6 cellular contexts compared by ENCODE assay signal in the genomic region with DNA sequence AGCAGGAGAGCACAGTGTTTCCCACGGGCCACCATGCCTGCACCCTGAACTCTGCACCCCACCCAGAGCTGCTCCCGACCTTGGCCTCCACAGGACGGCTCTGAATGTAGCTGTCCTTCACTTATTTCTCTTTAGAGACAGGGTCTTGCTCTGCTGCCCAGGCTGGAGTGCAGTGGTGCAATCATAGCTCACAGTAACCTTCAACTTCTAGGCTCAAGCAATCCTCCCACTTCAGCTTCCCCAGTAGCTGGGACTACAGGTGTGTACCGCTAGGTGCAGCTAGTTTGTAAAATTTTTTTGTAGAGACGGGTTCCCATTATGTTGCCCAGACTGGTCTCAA.
"Had no signal": no experiment of that assay in that cellular context is flagged by ENCODE, and none has a peak within 500 bp of the region (broad histone marks: within the 10 kb centered on the region; RNA-seq: fewer than 3 reads in every experiment).

No MANE protein-coding gene starts in this region.

- DNase-seq: HCEC 1CT, KG1 had no signal

- H3K4me2 ChIP-seq: GM23338 had no signal

- H3K4me3 ChIP-seq: GM23338 had no signal

- FAIRE-seq: H1, H54, HTR-8/SVneo had no signal

- H2AFZ ChIP-seq: GM23338 had no signal
